ENCODE assay signal across 1 cellular context in genomic region chr20:420169-420620, GRCh38.
TF ChIP-seq lines count a peak whose summit lies in the region.

No MANE protein-coding gene starts in this region.

TF ChIP-seq in IMR-90, 13 proteins besides CTCF, POLR2A, EP300 and RAD21:
- no peak for TF ChIP-seq BHLHE40 (IDR thresholded peaks at IDR 0.05; ENCODE audit: low read depth, low read length)
- TF ChIP-seq CHD1 (IDR thresholded peaks at IDR 0.05; ENCODE audit: low read depth, low read length), result no peak
- no peak for TF ChIP-seq RFX5 (IDR thresholded peaks at IDR 0.05; ENCODE audit: low read depth, low read length)
- TF ChIP-seq, protein P1, sequence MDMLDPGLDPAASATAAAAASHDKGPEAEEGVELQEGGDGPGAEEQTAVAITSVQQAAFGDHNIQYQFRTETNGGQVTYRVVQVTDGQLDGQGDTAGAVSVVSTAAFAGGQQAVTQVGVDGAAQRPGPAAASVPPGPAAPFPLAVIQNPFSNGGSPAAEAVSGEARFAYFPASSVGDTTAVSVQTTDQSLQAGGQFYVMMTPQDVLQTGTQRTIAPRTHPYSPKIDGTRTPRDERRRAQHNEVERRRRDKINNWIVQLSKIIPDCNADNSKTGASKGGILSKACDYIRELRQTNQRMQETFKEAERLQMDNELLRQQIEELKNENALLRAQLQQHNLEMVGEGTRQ (IDR thresholded peaks at IDR 0.05; ENCODE audit: low read depth, low read length), result no peak
- no peak for TF ChIP-seq MXI1 (IDR thresholded peaks at IDR 0.05; ENCODE audit: borderline replicate concordance, low read depth, low read length)
- no peak for TF ChIP-seq MAZ (IDR thresholded peaks at IDR 0.05; ENCODE audit: borderline replicate concordance, low read depth, low read length)
- TF ChIP-seq NFE2L2 (IDR thresholded peaks at IDR 0.05; ENCODE audit: low read depth, low read length), result no peak
- TF ChIP-seq ELK1 (IDR thresholded peaks at IDR 0.05; ENCODE audit: borderline replicate concordance, low read depth, low read length), result no peak
- no peak for TF ChIP-seq FOS (IDR thresholded peaks at IDR 0.05; ENCODE audit: low read depth, low read length)
TF ChIP-seq in IMR-90: peak in this region for 0.
